Comparison of ENCODE assay signal across 1 cellular context in the genomic region with DNA sequence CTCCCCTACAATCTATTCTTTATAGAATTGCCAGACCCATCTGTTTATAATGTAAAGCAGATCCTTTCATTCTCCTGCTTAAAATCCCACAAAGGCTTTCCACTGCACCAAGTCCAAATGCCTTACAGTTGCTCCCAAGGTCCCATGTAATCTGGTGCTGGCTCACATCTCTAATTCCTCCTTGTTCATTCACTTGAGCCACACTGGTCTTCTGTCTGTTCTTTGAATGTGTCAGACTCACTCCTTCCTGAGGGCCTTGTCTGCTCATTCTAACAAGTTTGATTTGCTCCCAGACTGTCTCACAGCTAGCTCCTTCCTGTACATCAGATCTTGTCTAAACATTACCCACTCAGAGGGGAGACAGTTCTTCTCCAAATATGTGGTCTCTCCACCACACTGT.
TF ChIP-seq lines count a peak whose summit lies in the region.

No MANE protein-coding gene starts in this region.

TF ChIP-seq in IMR-90, 13 proteins besides CTCF, POLR2A, EP300 and RAD21 (continued from another document):
- TF ChIP-seq ELK1 (IDR thresholded peaks at IDR 0.05; ENCODE audit: borderline replicate concordance, low read depth, low read length) = no peak
TF ChIP-seq in IMR-90: peak in this region for 0.
